Comparison of ENCODE assay signal across 1 cellular context in the genomic region with DNA sequence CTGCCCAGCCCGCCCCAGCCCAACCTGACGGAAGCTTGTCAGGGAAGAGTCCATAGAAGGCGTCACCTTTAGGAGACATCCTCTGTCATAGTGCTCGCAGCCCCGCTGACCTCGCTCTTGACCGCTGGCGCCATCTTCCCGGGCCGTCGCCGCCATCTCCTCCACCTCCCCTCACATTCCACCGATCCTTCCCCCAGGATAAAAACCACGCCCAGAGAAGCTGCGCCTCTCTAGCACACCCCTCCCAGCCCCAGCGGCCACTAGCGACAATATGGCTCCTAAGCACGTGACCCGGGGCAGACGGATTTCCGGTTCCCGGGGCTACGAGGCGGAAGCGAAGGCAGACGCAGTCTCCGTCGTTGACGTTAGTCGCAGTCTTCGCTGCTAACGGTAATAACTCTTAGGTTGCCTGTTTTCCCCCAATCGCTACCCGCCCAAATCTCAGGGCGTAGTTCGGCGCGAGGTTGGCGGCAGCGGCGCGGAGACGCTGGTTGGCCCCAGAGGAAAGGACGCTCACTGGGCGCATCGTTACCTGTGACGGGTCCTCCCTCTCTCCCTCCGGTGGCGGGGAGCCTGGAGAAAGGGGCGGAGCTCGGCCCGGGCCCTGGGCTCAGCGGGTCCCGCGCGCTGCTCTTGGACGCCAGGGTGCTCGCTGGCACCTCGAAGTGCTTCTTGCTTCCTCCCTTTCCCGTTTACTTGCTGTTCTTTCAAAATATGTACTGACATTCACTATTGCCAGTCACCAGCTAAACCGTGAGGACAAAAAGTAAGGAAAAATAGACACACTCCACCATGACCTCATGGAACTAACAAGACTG.
TF ChIP-seq lines count a peak whose summit lies in the region.

A gene (minus strand): TSS at position 273 of the 818 bp plus-strand sequence. CDS start 117 bp downstream, at position 156.
A gene with protein sequence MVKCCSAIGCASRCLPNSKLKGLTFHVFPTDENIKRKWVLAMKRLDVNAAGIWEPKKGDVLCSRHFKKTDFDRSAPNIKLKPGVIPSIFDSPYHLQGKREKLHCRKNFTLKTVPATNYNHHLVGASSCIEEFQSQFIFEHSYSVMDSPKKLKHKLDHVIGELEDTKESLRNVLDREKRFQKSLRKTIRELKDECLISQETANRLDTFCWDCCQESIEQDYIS (plus strand): TSS at position 343 of the 818 bp plus-strand sequence. CDS start 980 bp downstream, outside the sequence.

TF ChIP-seq in GM12878, 131 proteins besides CTCF, POLR2A, EP300 and RAD21 (continued from another document and continues in another):
- TF ChIP-seq, protein P1, sequence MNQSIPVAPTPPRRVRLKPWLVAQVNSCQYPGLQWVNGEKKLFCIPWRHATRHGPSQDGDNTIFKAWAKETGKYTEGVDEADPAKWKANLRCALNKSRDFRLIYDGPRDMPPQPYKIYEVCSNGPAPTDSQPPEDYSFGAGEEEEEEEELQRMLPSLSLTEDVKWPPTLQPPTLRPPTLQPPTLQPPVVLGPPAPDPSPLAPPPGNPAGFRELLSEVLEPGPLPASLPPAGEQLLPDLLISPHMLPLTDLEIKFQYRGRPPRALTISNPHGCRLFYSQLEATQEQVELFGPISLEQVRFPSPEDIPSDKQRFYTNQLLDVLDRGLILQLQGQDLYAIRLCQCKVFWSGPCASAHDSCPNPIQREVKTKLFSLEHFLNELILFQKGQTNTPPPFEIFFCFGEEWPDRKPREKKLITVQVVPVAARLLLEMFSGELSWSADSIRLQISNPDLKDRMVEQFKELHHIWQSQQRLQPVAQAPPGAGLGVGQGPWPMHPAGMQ (IDR thresholded peaks at IDR 0.05; ENCODE audit: borderline replicate concordance) = no peak; the same call in 1 of the 2 replicates
- TF ChIP-seq JUND (IDR thresholded peaks at IDR 0.05; ENCODE audit: low read depth, low read length) (peak; percentile 56), ZNF274 (IDR thresholded peaks at IDR 0.05; ENCODE audit: insufficient read depth, insufficient read length) (no peak), PML (IDR thresholded peaks at IDR 0.05; ENCODE audit: low read length) (peak; percentile 98), LARP7 (IDR thresholded peaks at IDR 0.05) (no peak), TBL1XR1 (IDR thresholded peaks at IDR 0.05; ENCODE audit: low read depth, low read length) (no peak), ASH2L (IDR thresholded peaks at IDR 0.05; ENCODE audit: borderline replicate concordance, low read depth) (peak; percentile 78), FOXK2 (IDR thresholded peaks at IDR 0.05) (no peak; the same call in 1 of the 2 replicates), CBFB (IDR thresholded peaks at IDR 0.05; ENCODE audit: low read depth) (peak; percentile 80), ZNF217 (IDR thresholded peaks at IDR 0.05) (no peak), EZH2 (IDR thresholded peaks at IDR 0.05; ENCODE audit: borderline replicate concordance, control insufficient read depth, low read depth, low read length) (no peak), SIN3A (IDR thresholded peaks at IDR 0.05; ENCODE audit: low read depth, low read length) (peak; percentile 61; the same call in 1 of the 2 replicates), RAD51 (IDR thresholded peaks at IDR 0.05) (peak; percentile 97), SUPT20H (IDR thresholded peaks at IDR 0.05; ENCODE audit: borderline replicate concordance, control insufficient read depth, low read depth, low read length) (no peak), CBX5 (IDR thresholded peaks at IDR 0.05; ENCODE audit: low read depth) (no peak), MYC (IDR thresholded peaks at IDR 0.05; ENCODE audit: insufficient read depth, insufficient read length, insufficient replicate concordance, low read length, severe bottlenecking) (no peak), CBX3 (IDR thresholded peaks at IDR 0.05; ENCODE audit: borderline replicate concordance, low read depth) (no peak), BHLHE40 (IDR thresholded peaks at IDR 0.05; ENCODE audit: borderline replicate concordance in 1 of 2, low read depth in 2 of 2, low read length in 1 of 2) (peak; percentile 93 to 97), SIX5 (IDR thresholded peaks at IDR 0.05; ENCODE audit: low read depth, low read length, severe bottlenecking) (peak; percentile 73), MTA2 (IDR thresholded peaks at IDR 0.05; ENCODE audit: low read depth) (no peak)
- TF ChIP-seq, protein P2, sequence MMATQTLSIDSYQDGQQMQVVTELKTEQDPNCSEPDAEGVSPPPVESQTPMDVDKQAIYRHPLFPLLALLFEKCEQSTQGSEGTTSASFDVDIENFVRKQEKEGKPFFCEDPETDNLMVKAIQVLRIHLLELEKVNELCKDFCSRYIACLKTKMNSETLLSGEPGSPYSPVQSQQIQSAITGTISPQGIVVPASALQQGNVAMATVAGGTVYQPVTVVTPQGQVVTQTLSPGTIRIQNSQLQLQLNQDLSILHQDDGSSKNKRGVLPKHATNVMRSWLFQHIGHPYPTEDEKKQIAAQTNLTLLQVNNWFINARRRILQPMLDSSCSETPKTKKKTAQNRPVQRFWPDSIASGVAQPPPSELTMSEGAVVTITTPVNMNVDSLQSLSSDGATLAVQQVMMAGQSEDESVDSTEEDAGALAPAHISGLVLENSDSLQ (IDR thresholded peaks at IDR 0.05) = peak; percentile 57
- TF ChIP-seq, protein P3, sequence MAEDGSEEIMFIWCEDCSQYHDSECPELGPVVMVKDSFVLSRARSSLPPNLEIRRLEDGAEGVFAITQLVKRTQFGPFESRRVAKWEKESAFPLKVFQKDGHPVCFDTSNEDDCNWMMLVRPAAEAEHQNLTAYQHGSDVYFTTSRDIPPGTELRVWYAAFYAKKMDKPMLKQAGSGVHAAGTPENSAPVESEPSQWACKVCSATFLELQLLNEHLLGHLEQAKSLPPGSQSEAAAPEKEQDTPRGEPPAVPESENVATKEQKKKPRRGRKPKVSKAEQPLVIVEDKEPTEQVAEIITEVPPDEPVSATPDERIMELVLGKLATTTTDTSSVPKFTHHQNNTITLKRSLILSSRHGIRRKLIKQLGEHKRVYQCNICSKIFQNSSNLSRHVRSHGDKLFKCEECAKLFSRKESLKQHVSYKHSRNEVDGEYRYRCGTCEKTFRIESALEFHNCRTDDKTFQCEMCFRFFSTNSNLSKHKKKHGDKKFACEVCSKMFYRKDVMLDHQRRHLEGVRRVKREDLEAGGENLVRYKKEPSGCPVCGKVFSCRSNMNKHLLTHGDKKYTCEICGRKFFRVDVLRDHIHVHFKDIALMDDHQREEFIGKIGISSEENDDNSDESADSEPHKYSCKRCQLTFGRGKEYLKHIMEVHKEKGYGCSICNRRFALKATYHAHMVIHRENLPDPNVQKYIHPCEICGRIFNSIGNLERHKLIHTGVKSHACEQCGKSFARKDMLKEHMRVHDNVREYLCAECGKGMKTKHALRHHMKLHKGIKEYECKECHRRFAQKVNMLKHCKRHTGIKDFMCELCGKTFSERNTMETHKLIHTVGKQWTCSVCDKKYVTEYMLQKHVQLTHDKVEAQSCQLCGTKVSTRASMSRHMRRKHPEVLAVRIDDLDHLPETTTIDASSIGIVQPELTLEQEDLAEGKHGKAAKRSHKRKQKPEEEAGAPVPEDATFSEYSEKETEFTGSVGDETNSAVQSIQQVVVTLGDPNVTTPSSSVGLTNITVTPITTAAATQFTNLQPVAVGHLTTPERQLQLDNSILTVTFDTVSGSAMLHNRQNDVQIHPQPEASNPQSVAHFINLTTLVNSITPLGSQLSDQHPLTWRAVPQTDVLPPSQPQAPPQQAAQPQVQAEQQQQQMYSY (CRISPR knock-in tag; IDR thresholded peaks at IDR 0.05) = no peak
- TF ChIP-seq, protein P4, sequence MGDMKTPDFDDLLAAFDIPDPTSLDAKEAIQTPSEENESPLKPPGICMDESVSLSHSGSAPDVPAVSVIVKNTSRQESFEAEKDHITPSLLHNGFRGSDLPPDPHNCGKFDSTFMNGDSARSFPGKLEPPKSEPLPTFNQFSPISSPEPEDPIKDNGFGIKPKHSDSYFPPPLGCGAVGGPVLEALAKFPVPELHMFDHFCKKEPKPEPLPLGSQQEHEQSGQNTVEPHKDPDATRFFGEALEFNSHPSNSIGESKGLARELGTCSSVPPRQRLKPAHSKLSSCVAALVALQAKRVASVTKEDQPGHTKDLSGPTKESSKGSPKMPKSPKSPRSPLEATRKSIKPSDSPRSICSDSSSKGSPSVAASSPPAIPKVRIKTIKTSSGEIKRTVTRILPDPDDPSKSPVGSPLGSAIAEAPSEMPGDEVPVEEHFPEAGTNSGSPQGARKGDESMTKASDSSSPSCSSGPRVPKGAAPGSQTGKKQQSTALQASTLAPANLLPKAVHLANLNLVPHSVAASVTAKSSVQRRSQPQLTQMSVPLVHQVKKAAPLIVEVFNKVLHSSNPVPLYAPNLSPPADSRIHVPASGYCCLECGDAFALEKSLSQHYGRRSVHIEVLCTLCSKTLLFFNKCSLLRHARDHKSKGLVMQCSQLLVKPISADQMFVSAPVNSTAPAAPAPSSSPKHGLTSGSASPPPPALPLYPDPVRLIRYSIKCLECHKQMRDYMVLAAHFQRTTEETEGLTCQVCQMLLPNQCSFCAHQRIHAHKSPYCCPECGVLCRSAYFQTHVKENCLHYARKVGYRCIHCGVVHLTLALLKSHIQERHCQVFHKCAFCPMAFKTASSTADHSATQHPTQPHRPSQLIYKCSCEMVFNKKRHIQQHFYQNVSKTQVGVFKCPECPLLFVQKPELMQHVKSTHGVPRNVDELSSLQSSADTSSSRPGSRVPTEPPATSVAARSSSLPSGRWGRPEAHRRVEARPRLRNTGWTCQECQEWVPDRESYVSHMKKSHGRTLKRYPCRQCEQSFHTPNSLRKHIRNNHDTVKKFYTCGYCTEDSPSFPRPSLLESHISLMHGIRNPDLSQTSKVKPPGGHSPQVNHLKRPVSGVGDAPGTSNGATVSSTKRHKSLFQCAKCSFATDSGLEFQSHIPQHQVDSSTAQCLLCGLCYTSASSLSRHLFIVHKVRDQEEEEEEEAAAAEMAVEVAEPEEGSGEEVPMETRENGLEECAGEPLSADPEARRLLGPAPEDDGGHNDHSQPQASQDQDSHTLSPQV (IDR thresholded peaks at IDR 0.05) = no peak
- TF ChIP-seq, protein P5, sequence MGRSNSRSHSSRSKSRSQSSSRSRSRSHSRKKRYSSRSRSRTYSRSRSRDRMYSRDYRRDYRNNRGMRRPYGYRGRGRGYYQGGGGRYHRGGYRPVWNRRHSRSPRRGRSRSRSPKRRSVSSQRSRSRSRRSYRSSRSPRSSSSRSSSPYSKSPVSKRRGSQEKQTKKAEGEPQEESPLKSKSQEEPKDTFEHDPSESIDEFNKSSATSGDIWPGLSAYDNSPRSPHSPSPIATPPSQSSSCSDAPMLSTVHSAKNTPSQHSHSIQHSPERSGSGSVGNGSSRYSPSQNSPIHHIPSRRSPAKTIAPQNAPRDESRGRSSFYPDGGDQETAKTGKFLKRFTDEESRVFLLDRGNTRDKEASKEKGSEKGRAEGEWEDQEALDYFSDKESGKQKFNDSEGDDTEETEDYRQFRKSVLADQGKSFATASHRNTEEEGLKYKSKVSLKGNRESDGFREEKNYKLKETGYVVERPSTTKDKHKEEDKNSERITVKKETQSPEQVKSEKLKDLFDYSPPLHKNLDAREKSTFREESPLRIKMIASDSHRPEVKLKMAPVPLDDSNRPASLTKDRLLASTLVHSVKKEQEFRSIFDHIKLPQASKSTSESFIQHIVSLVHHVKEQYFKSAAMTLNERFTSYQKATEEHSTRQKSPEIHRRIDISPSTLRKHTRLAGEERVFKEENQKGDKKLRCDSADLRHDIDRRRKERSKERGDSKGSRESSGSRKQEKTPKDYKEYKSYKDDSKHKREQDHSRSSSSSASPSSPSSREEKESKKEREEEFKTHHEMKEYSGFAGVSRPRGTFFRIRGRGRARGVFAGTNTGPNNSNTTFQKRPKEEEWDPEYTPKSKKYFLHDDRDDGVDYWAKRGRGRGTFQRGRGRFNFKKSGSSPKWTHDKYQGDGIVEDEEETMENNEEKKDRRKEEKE (IDR thresholded peaks at IDR 0.05) = peak; percentile 76
- TF ChIP-seq, protein P6, sequence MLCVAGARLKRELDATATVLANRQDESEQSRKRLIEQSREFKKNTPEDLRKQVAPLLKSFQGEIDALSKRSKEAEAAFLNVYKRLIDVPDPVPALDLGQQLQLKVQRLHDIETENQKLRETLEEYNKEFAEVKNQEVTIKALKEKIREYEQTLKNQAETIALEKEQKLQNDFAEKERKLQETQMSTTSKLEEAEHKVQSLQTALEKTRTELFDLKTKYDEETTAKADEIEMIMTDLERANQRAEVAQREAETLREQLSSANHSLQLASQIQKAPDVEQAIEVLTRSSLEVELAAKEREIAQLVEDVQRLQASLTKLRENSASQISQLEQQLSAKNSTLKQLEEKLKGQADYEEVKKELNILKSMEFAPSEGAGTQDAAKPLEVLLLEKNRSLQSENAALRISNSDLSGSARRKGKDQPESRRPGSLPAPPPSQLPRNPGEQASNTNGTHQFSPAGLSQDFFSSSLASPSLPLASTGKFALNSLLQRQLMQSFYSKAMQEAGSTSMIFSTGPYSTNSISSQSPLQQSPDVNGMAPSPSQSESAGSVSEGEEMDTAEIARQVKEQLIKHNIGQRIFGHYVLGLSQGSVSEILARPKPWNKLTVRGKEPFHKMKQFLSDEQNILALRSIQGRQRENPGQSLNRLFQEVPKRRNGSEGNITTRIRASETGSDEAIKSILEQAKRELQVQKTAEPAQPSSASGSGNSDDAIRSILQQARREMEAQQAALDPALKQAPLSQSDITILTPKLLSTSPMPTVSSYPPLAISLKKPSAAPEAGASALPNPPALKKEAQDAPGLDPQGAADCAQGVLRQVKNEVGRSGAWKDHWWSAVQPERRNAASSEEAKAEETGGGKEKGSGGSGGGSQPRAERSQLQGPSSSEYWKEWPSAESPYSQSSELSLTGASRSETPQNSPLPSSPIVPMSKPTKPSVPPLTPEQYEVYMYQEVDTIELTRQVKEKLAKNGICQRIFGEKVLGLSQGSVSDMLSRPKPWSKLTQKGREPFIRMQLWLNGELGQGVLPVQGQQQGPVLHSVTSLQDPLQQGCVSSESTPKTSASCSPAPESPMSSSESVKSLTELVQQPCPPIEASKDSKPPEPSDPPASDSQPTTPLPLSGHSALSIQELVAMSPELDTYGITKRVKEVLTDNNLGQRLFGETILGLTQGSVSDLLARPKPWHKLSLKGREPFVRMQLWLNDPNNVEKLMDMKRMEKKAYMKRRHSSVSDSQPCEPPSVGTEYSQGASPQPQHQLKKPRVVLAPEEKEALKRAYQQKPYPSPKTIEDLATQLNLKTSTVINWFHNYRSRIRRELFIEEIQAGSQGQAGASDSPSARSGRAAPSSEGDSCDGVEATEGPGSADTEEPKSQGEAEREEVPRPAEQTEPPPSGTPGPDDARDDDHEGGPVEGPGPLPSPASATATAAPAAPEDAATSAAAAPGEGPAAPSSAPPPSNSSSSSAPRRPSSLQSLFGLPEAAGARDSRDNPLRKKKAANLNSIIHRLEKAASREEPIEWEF (IDR thresholded peaks at IDR 0.05; ENCODE audit: insufficient replicate concordance, low read depth, low read length) = no peak
- TF ChIP-seq, protein P7, sequence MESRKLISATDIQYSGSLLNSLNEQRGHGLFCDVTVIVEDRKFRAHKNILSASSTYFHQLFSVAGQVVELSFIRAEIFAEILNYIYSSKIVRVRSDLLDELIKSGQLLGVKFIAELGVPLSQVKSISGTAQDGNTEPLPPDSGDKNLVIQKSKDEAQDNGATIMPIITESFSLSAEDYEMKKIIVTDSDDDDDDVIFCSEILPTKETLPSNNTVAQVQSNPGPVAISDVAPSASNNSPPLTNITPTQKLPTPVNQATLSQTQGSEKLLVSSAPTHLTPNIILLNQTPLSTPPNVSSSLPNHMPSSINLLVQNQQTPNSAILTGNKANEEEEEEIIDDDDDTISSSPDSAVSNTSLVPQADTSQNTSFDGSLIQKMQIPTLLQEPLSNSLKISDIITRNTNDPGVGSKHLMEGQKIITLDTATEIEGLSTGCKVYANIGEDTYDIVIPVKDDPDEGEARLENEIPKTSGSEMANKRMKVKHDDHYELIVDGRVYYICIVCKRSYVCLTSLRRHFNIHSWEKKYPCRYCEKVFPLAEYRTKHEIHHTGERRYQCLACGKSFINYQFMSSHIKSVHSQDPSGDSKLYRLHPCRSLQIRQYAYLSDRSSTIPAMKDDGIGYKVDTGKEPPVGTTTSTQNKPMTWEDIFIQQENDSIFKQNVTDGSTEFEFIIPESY (IDR thresholded peaks at IDR 0.05) = no peak
- TF ChIP-seq, protein P8, sequence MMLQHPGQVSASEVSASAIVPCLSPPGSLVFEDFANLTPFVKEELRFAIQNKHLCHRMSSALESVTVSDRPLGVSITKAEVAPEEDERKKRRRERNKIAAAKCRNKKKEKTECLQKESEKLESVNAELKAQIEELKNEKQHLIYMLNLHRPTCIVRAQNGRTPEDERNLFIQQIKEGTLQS (IDR thresholded peaks at IDR 0.05; ENCODE audit: borderline replicate concordance, extremely low read depth, low read depth, low read length) = peak; percentile 67; the same call in 1 of the 2 replicates
